Comparison of ENCODE assay signal across 9 cellular contexts in genomic region chr5:149546974-149547373, GRCh38. TPM values are rescaled to one million over a fixed set of nuclear protein-coding genes. Genes with fewer than 3 reads are reported as not detected.
A peak's percentile ranks its signal among the peaks of the same experiment; 100 is the strongest.
DNase-seq lines count a peak whose midpoint lies in the region; ATAC-seq and TF ChIP-seq lines count a peak whose summit lies in the region.
"Had no signal": no experiment of that assay in that cellular context is flagged by ENCODE, and none has a peak within 500 bp of the region (broad histone marks: within the 10 kb centered on the region; RNA-seq: fewer than 3 reads in every experiment).

No MANE protein-coding gene starts in this region.

- TF ChIP-seq POLR2A in stomach (IDR thresholded peaks at IDR 0.05): no peak

- intact Hi-C loops in activated naive CD4-positive, alpha-beta T cell treated with anti-CD3 and anti-CD28 coated beads for 36 hours (cut with micrococcal nuclease): loop anchor here (2.0 kb wide), 1 partner anchor 54 kb away; no protein-coding TSS in a partner anchor
- intact Hi-C loops in activated B cell treated with CpG ODN at 0.5 μM for 24 hours (cut with micrococcal nuclease): loop anchor here (10.0 kb wide), 1 partner anchor 52 kb away; no protein-coding TSS in a partner anchor
- intact Hi-C loops in stomach (cut with DNase I; ENCODE audit: low total_unique reads): loop anchor here (10.0 kb wide), 1 partner anchor 52 kb away; no protein-coding TSS in a partner anchor

- TF ChIP-seq CTCF in activated B cell treated with CpG ODN at 0.5 μM for 24 hours (IDR thresholded peaks at IDR 0.05): no peak
- TF ChIP-seq CTCF in glutamatergic neuron (IDR thresholded peaks at IDR 0.05; ENCODE audit: partially characterized antibody, unreplicated experiment): no peak
- TF ChIP-seq CTCF in stomach (IDR thresholded peaks at IDR 0.05): no peak

- no peaks in the 10 kb centered on the region for H3K9me3 ChIP-seq in stomach

- H3K27ac Mint-ChIP-seq in activated naive CD4-positive, alpha-beta T cell treated with anti-CD3 and anti-CD28 coated beads for 36 hours: peak overlapping the region; percentile 83
- H3K27ac Mint-ChIP-seq in activated B cell treated with CpG ODN at 0.5 μM for 24 hours (no peak overlapping the region), glutamatergic neuron (ENCODE audit: unreplicated experiment) (peak overlapping the region; percentile 48)

- peak overlapping the region in 4 of 5 donors; percentile 55 to 99 (median 98) for H3K27ac ChIP-seq in stomach

- H3K4me1 Mint-ChIP-seq in activated naive CD4-positive, alpha-beta T cell treated with anti-CD3 and anti-CD28 coated beads for 36 hours (ENCODE audit: low read depth): peaks cover 66% of the 10 kb centered on the region
- H3K4me1 Mint-ChIP-seq in activated B cell treated with CpG ODN at 0.5 μM for 24 hours (peaks cover 55% of the 10 kb centered on the region), glutamatergic neuron (ENCODE audit: low read depth, unreplicated experiment) (peaks cover 24% of the 10 kb centered on the region)

- POLR2A ChIA-PET in activated B cell treated with CpG ODN at 0.5 μM for 24 hours (lab: Charles Lee): interaction anchor here (0.5 to 0.6 kb wide), 2 partner anchors 29 to 419 kb away, joined by 3 to 6 read pairs; no protein-coding TSS in a partner anchor

- no peaks in the 10 kb centered on the region for H3K9me3 Mint-ChIP-seq in activated naive CD4-positive, alpha-beta T cell treated with anti-CD3 and anti-CD28 coated beads for 36 hours
- no peaks in the 10 kb centered on the region for H3K9me3 Mint-ChIP-seq in activated B cell treated with CpG ODN at 0.5 μM for 24 hours
- H3K9me3 Mint-ChIP-seq in glutamatergic neuron (ENCODE audit: unreplicated experiment): peaks cover 14% of the 10 kb centered on the region

- peaks cover 60 to 75% (median 68%) of the 10 kb centered on the region in 4 donors for H3K4me1 ChIP-seq in stomach

- no peak for DNase-seq in activated naive CD4-positive, alpha-beta T cell treated with anti-CD3 and anti-CD28 coated beads for 36 hours
- no peak for DNase-seq in activated naive CD4-positive, alpha-beta T cell treated with Interleukin-2 at 50 U/mL for 16 hours
- DNase-seq in activated B cell treated with CpG ODN at 0.5 μM for 24 hours (no peak), glutamatergic neuron (no peak), stomach (no peak), NCI-H526 treated with DMSO at 0.1 percent for 48 hours (lab: John Stamatoyannopoulos, UW) (no peak), SHP77 (lab: John Stamatoyannopoulos, UW) (no peak)
- DNase-seq: NCI-H1436 had no signal

- ATAC-seq in activated B cell treated with CpG ODN at 0.5 μM for 24 hours (ENCODE audit: low read depth) (no peak), HG03354 (IDR thresholded peaks at IDR 0.05; ENCODE audit: poor library complexity, severe bottlenecking, unreplicated experiment) (no peak)

- peak overlapping the region; percentile 1 for H3K4me3 Mint-ChIP-seq in activated naive CD4-positive, alpha-beta T cell treated with anti-CD3 and anti-CD28 coated beads for 36 hours
- H3K4me3 Mint-ChIP-seq in activated B cell treated with CpG ODN at 0.5 μM for 24 hours (peak overlapping the region; percentile 25), glutamatergic neuron (ENCODE audit: unreplicated experiment) (peak overlapping the region; percentile 84)

- H3K27me3 ChIP-seq in stomach: no peaks in the 10 kb centered on the region

- no peak for TF ChIP-seq EP300 in stomach (IDR thresholded peaks at IDR 0.05)

- H3K27me3 Mint-ChIP-seq in activated naive CD4-positive, alpha-beta T cell treated with anti-CD3 and anti-CD28 coated beads for 36 hours (ENCODE audit: low read depth): no peaks in the 10 kb centered on the region
- H3K27me3 Mint-ChIP-seq in activated B cell treated with CpG ODN at 0.5 μM for 24 hours (no peaks in the 10 kb centered on the region), glutamatergic neuron (ENCODE audit: unreplicated experiment) (peaks cover 13% of the 10 kb centered on the region)

- H3K36me3 Mint-ChIP-seq in activated naive CD4-positive, alpha-beta T cell treated with anti-CD3 and anti-CD28 coated beads for 36 hours (ENCODE audit: low read depth): peaks cover 60% of the 10 kb centered on the region
- H3K36me3 Mint-ChIP-seq in activated B cell treated with CpG ODN at 0.5 μM for 24 hours (ENCODE audit: low read depth) (peaks cover 77% of the 10 kb centered on the region), glutamatergic neuron (ENCODE audit: unreplicated experiment) (no peaks in the 10 kb centered on the region)

- H3K36me3 ChIP-seq in stomach: peaks cover 18 to 52% (median 47%) of the 10 kb centered on the region in 4 donors

- peak overlapping the region in 2 of 4 donors; percentile 68 to 79 for H3K4me3 ChIP-seq in stomach

- CTCF ChIA-PET in activated naive CD4-positive, alpha-beta T cell treated with anti-CD3 and anti-CD28 coated beads for 36 hours (lab: Charles Lee): interaction anchor here (0.6 to 0.9 kb wide), 4 partner anchors 18 to 189 kb away, joined by 3 to 6 read pairs (median 4); partner anchors contain the start of gene PCYOX1L
- CTCF ChIA-PET in activated B cell treated with CpG ODN at 0.5 μM for 24 hours (lab: Charles Lee): interaction anchor here (1.1 kb wide), 1 partner anchor 72 kb away, joined by 4 read pairs; no protein-coding TSS in a partner anchor

RNA-seq across cellular contexts. Expression of gene CSNK1A1, which starts 4.3 kb away (rescaled TPM):
- total RNA-seq in activated naive CD4-positive, alpha-beta T cell treated with anti-CD3 and anti-CD28 coated beads for 36 hours: 100 to 1,000 TPM; 183 to 188 TPM
- total RNA-seq in activated B cell treated with CpG ODN at 0.5 μM for 24 hours: 120 and 133 TPM in 2 replicates
- 289 TPM for total RNA-seq in glutamatergic neuron (ENCODE audit: unreplicated experiment)
- 100 to 1,000 TPM; 171 to 408 (median 217) TPM for total RNA-seq in stomach
- 10 to 100 TPM; 60.5 to 95.5 (median 74.8) TPM for polyA plus RNA-seq in stomach

RNA-seq across cellular contexts. Expression of gene ARHGEF37, which starts 34.3 kb away (rescaled TPM):
- total RNA-seq in activated naive CD4-positive, alpha-beta T cell treated with anti-CD3 and anti-CD28 coated beads for 36 hours: 1 to 10 TPM in 1 of 2 experiments, under 1 TPM in 1; 0.95 to 2.0 TPM
- 0.88 and 1.1 TPM in 2 replicates for total RNA-seq in activated B cell treated with CpG ODN at 0.5 μM for 24 hours
- total RNA-seq in glutamatergic neuron (ENCODE audit: unreplicated experiment): 1.0 TPM
- total RNA-seq in stomach: 10 to 100 TPM; 21.3 to 64.2 (median 25.7) TPM
- 10 to 100 TPM in 1 of 3 donors, 1 to 10 TPM in 2; 8.0 to 15.1 (median 9.3) TPM for polyA plus RNA-seq in stomach

Comparison
In these comparisons a context has a peak if more than half of its experiments do, and no peak if none do; other contexts are left out.
1. H3K4me3 Mint-ChIP-seq: peak in every context shown above with its lines; median percentile 84 in glutamatergic neuron; 25 in activated B cell treated with CpG ODN at 0.5 μM for 24 hours; 1 in activated naive CD4-positive, alpha-beta T cell treated with anti-CD3 and anti-CD28 coated beads for 36 hours.
2. RNA of gene ARHGEF37, which starts 34.3 kb away (total RNA-seq): 21.3 to 64.2 TPM in stomach; 0.95 to 2.0 TPM in activated naive CD4-positive, alpha-beta T cell treated with anti-CD3 and anti-CD28 coated beads for 36 hours, 0.88 to 1.1 TPM in activated B cell treated with CpG ODN at 0.5 μM for 24 hours and 1.0 TPM in glutamatergic neuron (single experiment); every median in the first group is over 4 times any median in the second.